In genomic region chr21:35737899-35738341, GRCh38 we compare ENCODE assay signal across 12 cellular contexts.
DNase-seq lines count a peak whose midpoint lies in the region; ATAC-seq and TF ChIP-seq lines count a peak whose summit lies in the region.
"Had no signal": no experiment of that assay in that cellular context is flagged by ENCODE, and none has a peak within 500 bp of the region (broad histone marks: within the 10 kb centered on the region; RNA-seq: fewer than 3 reads in every experiment).

No MANE protein-coding gene starts in this region.

- TF ChIP-seq CTCF in heart right ventricle (IDR thresholded peaks at IDR 0.05) (no peak), prostate gland (IDR thresholded peaks at IDR 0.05) (no peak)

- H3K27me3 ChIP-seq in heart right ventricle (peaks cover 0 to 9% (median 0%) of the 10 kb centered on the region in 7 donors), prostate gland (replicated peaks; ENCODE audit: insufficient read depth) (no peaks in the 10 kb centered on the region)

- H3K4me3 ChIP-seq in heart right ventricle (no peak overlapping the region), prostate gland (no peak overlapping the region)

- H3K27ac ChIP-seq in heart right ventricle: peak overlapping the region in 7 of 10 donors; percentile 17 to 86 (median 40)
- peak overlapping the region in 1 of 2 donors; percentile 46 for H3K27ac ChIP-seq in prostate gland

- H3K9me3 ChIP-seq in heart right ventricle: peaks cover 0 to 21% (median 0%) of the 10 kb centered on the region in 11 donors
- no peaks in the 10 kb centered on the region for H3K9me3 ChIP-seq in prostate gland

- H3K36me3 ChIP-seq in heart right ventricle (no peaks in the 10 kb centered on the region), prostate gland (no peaks in the 10 kb centered on the region)

- DNase-seq in GM04503 (ENCODE audit: low read depth) (peak; percentile 17), amniotic epithelial cell (ENCODE audit: low read depth) (peak; percentile 69), heart right ventricle (peak; percentile 13 to 17), sciatic nerve (ENCODE audit: low spot score) (peak; percentile 67), dermis blood vessel endothelial cell (no peak), epidermal melanocyte (ENCODE audit: insufficient read length, low spot score) (no peak), iPS-NIHi7 (ENCODE audit: extremely low spot score) (no peak), prostate gland (ENCODE audit: low spot score) (no peak)
- DNase-seq: activated CD4-positive, alpha-beta T cell treated with anti-CD3 and anti-CD28 coated beads, Interleukin-2, amount 10 ng/mL, durations not matched to agents 24 days and 14 days; NCI-H2081 treated with DMSO at 0.1 percent for 48 hours; SHP77 had no signal

- WGBS in heart right ventricle, 2 donors: 55 to 67% methylated on average over 6 of the region's 6 CpGs
- 60% methylated on average over 6 of the region's 6 CpGs for WGBS in prostate gland

- intact Hi-C loops in heart right ventricle (cut with DNase I) (no loop called here), sciatic nerve (cut with DNase I) (no loop called here), prostate gland (cut with DNase I) (no loop called here)

- peak in 6 of 8 donors; percentile 56 to 83 (median 72) for ATAC-seq in heart right ventricle
- ATAC-seq in sciatic nerve: peak; percentile 95
- ATAC-seq: HepG2 had no signal

- no peak for TF ChIP-seq POLR2A in prostate gland (IDR thresholded peaks at IDR 0.05)

- H3K4me1 ChIP-seq in heart right ventricle: peaks cover 0 to 11% (median 0%) of the 10 kb centered on the region in 9 donors
- H3K4me1 ChIP-seq in prostate gland (replicated peaks): no peaks in the 10 kb centered on the region

Comparison
In these comparisons a context has a peak if more than half of its experiments do, and no peak if none do; other contexts are left out.
1. DNase-seq: peak in GM04503 (single experiment), amniotic epithelial cell (single experiment), heart right ventricle (2 of 2) and sciatic nerve (single experiment); none in dermis blood vessel endothelial cell (single experiment), epidermal melanocyte (single experiment), iPS-NIHi7 (single experiment) and prostate gland (single experiment).